ENCODE assay signal across 12 cellular contexts in genomic region chr9:10613413-10613812, GRCh38. TPM values are rescaled to one million over a fixed set of nuclear protein-coding genes. Genes with fewer than 3 reads are reported as not detected.
DNase-seq lines count a peak whose midpoint lies in the region; ATAC-seq and TF ChIP-seq lines count a peak whose summit lies in the region.
"Had no signal": no experiment of that assay in that cellular context is flagged by ENCODE, and none has a peak within 500 bp of the region (broad histone marks: within the 10 kb centered on the region; RNA-seq: fewer than 3 reads in every experiment).

No MANE protein-coding gene starts in this region.

- no peak for TF ChIP-seq POLR2A in spleen (IDR thresholded peaks at IDR 0.05)

- TF ChIP-seq CTCF in GM23338 (conservative IDR thresholded peaks at IDR 0.05; ENCODE audit: low read depth in 2 of 2): no peak
- TF ChIP-seq CTCF in epithelial cell of esophagus (IDR thresholded peaks at IDR 0.05; ENCODE audit: insufficient read depth, low read depth, low read length, missing control alignments): no peak
- TF ChIP-seq CTCF in spleen (IDR thresholded peaks at IDR 0.05 in 8 of 11, conservative IDR thresholded peaks at IDR 0.05 in 3 of 11): no peak

- H3K27ac ChIP-seq in GM23338 (ENCODE audit: low read depth) (no peak overlapping the region), neuronal stem cell (replicated peaks; ENCODE audit: low read length) (no peak overlapping the region), spleen (no peak overlapping the region)
- H3K27ac ChIP-seq: heart left ventricle, PC-9 had no signal

- no peak overlapping the region for H2BK120ac ChIP-seq in neuronal stem cell (ENCODE audit: low read depth, low read length)

- peak overlapping the region; percentile 91 for H2AFZ ChIP-seq in GM23338
- peak overlapping the region; percentile 98 for H2AFZ ChIP-seq in neuronal stem cell (ENCODE audit: low read length)
- H2AFZ ChIP-seq: PC-9 had no signal

- no peaks in the 10 kb centered on the region for H3K9me2 ChIP-seq in GM23338 (ENCODE audit: insufficient read depth)

- no peak overlapping the region for H3K23ac ChIP-seq in neuronal stem cell (ENCODE audit: low read depth, low read length, poor library complexity)

- intact Hi-C loops in spleen (cut with DNase I; ENCODE audit: low total_unique reads): no loop called here

- H3K4ac ChIP-seq in neuronal stem cell (ENCODE audit: low read length): no peak overlapping the region

- H3F3A ChIP-seq in GM23338 (replicated peaks; ENCODE audit: low read depth): no peaks in the 10 kb centered on the region

- H3K9ac ChIP-seq in neuronal stem cell (ENCODE audit: low read depth, low read length, poor library complexity): no peak overlapping the region

- no peaks in the 10 kb centered on the region for H3K9me3 Mint-ChIP-seq in GM23338

- peaks cover 50% of the 10 kb centered on the region for H3K27me3 ChIP-seq in GM23338 (ENCODE audit: insufficient read depth)
- H3K27me3 ChIP-seq in neuronal stem cell (ENCODE audit: control insufficient read depth in 3 of 3, insufficient read depth in 3 of 3, low read depth in 1 of 3, low read length in 3 of 3): peaks cover 0 to 45% (median 12%) of the 10 kb centered on the region in 3 experiments
- peaks cover 0 to 79% (median 45%) of the 10 kb centered on the region in 7 donors for H3K27me3 ChIP-seq in spleen (replicated peaks in 1 of 7)

- H3K4me3 ChIP-seq in GM23338 (peak overlapping the region; percentile 72), epithelial cell of esophagus (ENCODE audit: low read length) (peak overlapping the region; percentile 26), neuronal stem cell (ENCODE audit: low read length in 2 of 2) (peak overlapping the region; percentile 46 to 89), spleen (peak overlapping the region in 2 of 8 donors; percentile 9 to 61)
- H3K4me3 ChIP-seq: PC-9 had no signal

- H2BK12ac ChIP-seq in neuronal stem cell (ENCODE audit: low read length): no peak overlapping the region

- H2AK5ac ChIP-seq in neuronal stem cell (ENCODE audit: low read depth, low read length): no peak overlapping the region

- no peak overlapping the region for H4K91ac ChIP-seq in neuronal stem cell (ENCODE audit: low read depth, low read length, poor library complexity)

- H4K20me1 ChIP-seq in GM23338 (replicated peaks; ENCODE audit: insufficient read depth): no peaks in the 10 kb centered on the region

- H2BK5ac ChIP-seq in neuronal stem cell (ENCODE audit: low read length): no peak overlapping the region

- no peak overlapping the region for H2BK15ac ChIP-seq in neuronal stem cell (ENCODE audit: low read length)

- H3K4me2 ChIP-seq in GM23338 (peak overlapping the region; percentile 84), neuronal stem cell (ENCODE audit: insufficient read depth, low read length, poor library complexity, severe bottlenecking) (peak overlapping the region; percentile 66)

- DNase-seq in GM23338 (ENCODE audit: low spot score) (peak; percentile 31), NCI-H69 (lab: John Stamatoyannopoulos, UW) (peak; percentile 67), epithelial cell of esophagus (ENCODE audit: low read depth) (no peak), neuronal stem cell (ENCODE audit: low spot score) (no peak), spleen (no peak), NCI-H1417 treated with DMSO at 0.1 percent for 48 hours (lab: John Stamatoyannopoulos, UW) (no peak), activated gamma-delta T cell treated with Interleukin-2 at 50 U/mL for 16 hours (no peak), MV-4-11 (lab: John Stamatoyannopoulos, UW) (no peak)
- DNase-seq: activated CD4-positive, CD25-positive, alpha-beta regulatory T cell had no signal

- H3K36me3 Mint-ChIP-seq in GM23338 (ENCODE audit: low read depth): no peaks in the 10 kb centered on the region
- H3K36me3 Mint-ChIP-seq: IgD-negative memory B cell had no signal

- H3K79me1 ChIP-seq in neuronal stem cell (ENCODE audit: low read depth, low read length): no peaks in the 10 kb centered on the region

- peak overlapping the region; percentile 78 for H3K4me3 Mint-ChIP-seq in GM23338

- H3K9me3 ChIP-seq in neuronal stem cell (replicated peaks in 1 of 2; ENCODE audit: control insufficient read depth in 2 of 2, insufficient read depth in 1 of 2, low read depth in 1 of 2, low read length in 2 of 2) (no peaks in the 10 kb centered on the region), spleen (no peaks in the 10 kb centered on the region)
- H3K9me3 ChIP-seq: heart left ventricle had no signal

- H3K18ac ChIP-seq in neuronal stem cell (ENCODE audit: low read length): no peak overlapping the region

- H3K79me2 ChIP-seq in GM23338 (replicated peaks; ENCODE audit: insufficient read depth): no peaks in the 10 kb centered on the region

- H3K14ac ChIP-seq in neuronal stem cell (ENCODE audit: low read length): no peak overlapping the region

- WGBS in neuronal stem cell (ENCODE audit: extremely low coverage in 2 of 2, insufficient read length in 2 of 2, insufficient replicate concordance in 1 of 2), 2 donors: no CpG with 5 or more reads among the region's 13 CpGs
- WGBS in spleen, 5 donors: 6 to 14% (median 10%) methylated on average over 13 of the region's 13 CpGs

- peaks cover 10% of the 10 kb centered on the region for H3K4me1 Mint-ChIP-seq in GM23338

- no peak overlapping the region for H4K8ac ChIP-seq in neuronal stem cell (ENCODE audit: low read depth, low read length)

- ATAC-seq in GM23338: peak; percentile 45

- H3K27ac Mint-ChIP-seq in GM23338: no peak overlapping the region
- H3K27ac Mint-ChIP-seq: IgD-negative memory B cell had no signal

- peaks cover 20% of the 10 kb centered on the region for H3K27me3 Mint-ChIP-seq in GM23338 (ENCODE audit: insufficient read depth, low read depth, poor library complexity)

- H3K36me3 ChIP-seq in GM23338 (ENCODE audit: insufficient read depth) (no peaks in the 10 kb centered on the region), neuronal stem cell (replicated peaks in 1 of 2; ENCODE audit: control insufficient read depth in 2 of 2, insufficient read depth in 2 of 2, low read length in 2 of 2) (no peaks in the 10 kb centered on the region), spleen (no peaks in the 10 kb centered on the region)
- H3K36me3 ChIP-seq: heart left ventricle had no signal

- H3K4me1 ChIP-seq in GM23338 (ENCODE audit: insufficient read depth) (peaks cover 8% of the 10 kb centered on the region), neuronal stem cell (ENCODE audit: control insufficient read depth in 2 of 2, insufficient read depth in 1 of 2, low read depth in 1 of 2, low read length in 2 of 2) (no peaks in the 10 kb centered on the region), spleen (peaks cover 0 to 13% (median 6%) of the 10 kb centered on the region in 6 donors)

TF ChIP-seq in GM23338, 12 proteins besides CTCF, POLR2A, EP300 and RAD21 (continues in another document):
- TF ChIP-seq, protein P1, sequence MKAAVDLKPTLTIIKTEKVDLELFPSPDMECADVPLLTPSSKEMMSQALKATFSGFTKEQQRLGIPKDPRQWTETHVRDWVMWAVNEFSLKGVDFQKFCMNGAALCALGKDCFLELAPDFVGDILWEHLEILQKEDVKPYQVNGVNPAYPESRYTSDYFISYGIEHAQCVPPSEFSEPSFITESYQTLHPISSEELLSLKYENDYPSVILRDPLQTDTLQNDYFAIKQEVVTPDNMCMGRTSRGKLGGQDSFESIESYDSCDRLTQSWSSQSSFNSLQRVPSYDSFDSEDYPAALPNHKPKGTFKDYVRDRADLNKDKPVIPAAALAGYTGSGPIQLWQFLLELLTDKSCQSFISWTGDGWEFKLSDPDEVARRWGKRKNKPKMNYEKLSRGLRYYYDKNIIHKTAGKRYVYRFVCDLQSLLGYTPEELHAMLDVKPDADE (IDR thresholded peaks at IDR 0.05): no peak
- TF ChIP-seq EZH2phosphoT487 (IDR thresholded peaks at IDR 0.05; ENCODE audit: unreplicated experiment): no peak
- TF ChIP-seq JUNB (IDR thresholded peaks at IDR 0.05; ENCODE audit: unreplicated experiment): no peak
- no peak for TF ChIP-seq EZH2 (IDR thresholded peaks at IDR 0.05; ENCODE audit: low read depth, unreplicated experiment)

RNA-seq across cellular contexts. Expression of gene PTPRD, which starts 0.6 kb away (rescaled TPM):
- total RNA-seq in GM23338 (2014; rRNA removed; shearing (Covaris generic)): 58.0 and 61.2 TPM in 2 replicates
- polyA plus RNA-seq in GM23338 (2016; fragmentation: Nextera tagmentation; extraction: Ambion mirVana) (7.9 and 11.5 TPM in 2 replicates), spleen (under 1 TPM; 0.08 to 0.10 (median 0.09) TPM)
- 30.8 TPM for polyA plus RNA-seq in neuronal stem cell (2013, experiment 1 of 2)
- 30.4 TPM for polyA plus RNA-seq in neuronal stem cell (2013, experiment 2 of 2)
- total RNA-seq in spleen: 10 to 100 TPM in 1 of 7 donors, 1 to 10 TPM in 5, under 1 TPM in 1; 0.94 to 11.7 (median 5.4) TPM
- total RNA-seq: PC-9 had no signal
- polyA plus RNA-seq: IgD-negative memory B cell had no signal

Comparison
In these comparisons a context has a peak if more than half of its experiments do, and no peak if none do; other contexts are left out.
1. DNase-seq: peak in GM23338 (single experiment) and NCI-H69 (single experiment); none in epithelial cell of esophagus (single experiment), neuronal stem cell (single experiment), spleen (single experiment), NCI-H1417 treated with DMSO at 0.1 percent for 48 hours (single experiment), activated gamma-delta T cell treated with Interleukin-2 at 50 U/mL for 16 hours (single experiment) and MV-4-11 (single experiment).